ENCODE assay signal across 20 cellular contexts in genomic region chr14:67436006-67436866, GRCh38. TPM values are rescaled to one million over a fixed set of nuclear protein-coding genes. Genes with fewer than 3 reads are reported as not detected.
A peak's percentile ranks its signal among the peaks of the same experiment; 100 is the strongest.
DNase-seq lines count a peak whose midpoint lies in the region; ATAC-seq and TF ChIP-seq lines count a peak whose summit lies in the region.
"Had no signal": no experiment of that assay in that cellular context is flagged by ENCODE, and none has a peak within 500 bp of the region (broad histone marks: within the 10 kb centered on the region; RNA-seq: fewer than 3 reads in every experiment).

No MANE protein-coding gene starts in this region.

- TF ChIP-seq POLR2A in adrenal gland (IDR thresholded peaks at IDR 0.05) (no peak), thyroid gland (IDR thresholded peaks at IDR 0.05) (no peak)

- TF ChIP-seq CTCF in adrenal gland (IDR thresholded peaks at IDR 0.05) (no peak), thyroid gland (IDR thresholded peaks at IDR 0.05) (no peak)

- H3K36me3 ChIP-seq in adrenal gland (replicated peaks in 1 of 2) (no peaks in the 10 kb centered on the region), thyroid gland (no peaks in the 10 kb centered on the region)
- H3K36me3 ChIP-seq: SJSA1, uterus had no signal

- H3K27me3 ChIP-seq in adrenal gland (no peaks in the 10 kb centered on the region), thyroid gland (no peaks in the 10 kb centered on the region)
- H3K27me3 ChIP-seq: uterus had no signal

- H3K4me1 ChIP-seq in adrenal gland (replicated peaks in 1 of 2) (peaks cover 7 to 12% of the 10 kb centered on the region in 2 donors), thyroid gland (peaks cover 12 to 44% of the 10 kb centered on the region in 2 donors)
- H3K4me1 ChIP-seq: parathyroid adenoma, SJSA1, uterus had no signal

- ATAC-seq in Right ventricle myocardium inferior (peak; percentile 26), left ventricle myocardium superior (no peak), left colon (peak; percentile 19), HG03460 (IDR thresholded peaks at IDR 0.05; ENCODE audit: unreplicated experiment) (no peak)
- ATAC-seq: left lobe of liver had no signal

- H3K27ac ChIP-seq in adrenal gland (peak overlapping the region in 1 of 5 donors; percentile 4), thyroid gland (peak overlapping the region in 2 of 3 donors; percentile 34 to 61)
- H3K27ac ChIP-seq: KMS-11, parathyroid adenoma, SJSA1, uterus had no signal

- 73 to 76% (median 75%) methylated on average over 9 to 10 of the region's 10 CpGs for WGBS in adrenal gland, 4 donors
- 69 to 75% methylated on average over 8 to 10 of the region's 10 CpGs for WGBS in thyroid gland, 2 donors

- intact Hi-C loops in Right ventricle myocardium inferior (cut with DNase I) (no loop called here), left ventricle myocardium superior (cut with micrococcal nuclease) (no loop called here), adrenal gland (cut with DNase I) (no loop called here), left colon (cut with DNase I, micrococcal nuclease) (no loop called here), thyroid gland (cut with DNase I) (no loop called here)

- H3K9me3 ChIP-seq in adrenal gland (replicated peaks in 1 of 3) (no peaks in the 10 kb centered on the region), thyroid gland (no peaks in the 10 kb centered on the region)
- H3K9me3 ChIP-seq: SJSA1, uterus had no signal

- H3K4me3 ChIP-seq in adrenal gland (no peak overlapping the region), thyroid gland (replicated peaks in 1 of 3) (no peak overlapping the region)
- H3K4me3 ChIP-seq: SJSA1, uterus had no signal

- no peak for DNase-seq in Right ventricle myocardium inferior (ENCODE audit: missing footprints)
- DNase-seq in left ventricle myocardium superior: no peak
- peak in 5 of 7 donors; percentile 41 to 67 (median 55) for DNase-seq in adrenal gland
- peak in 1 of 2 donors; percentile 25 for DNase-seq in left colon
- peak; percentile 71 to 81 for DNase-seq in thyroid gland
- no peak for DNase-seq in glomerular visceral epithelial cell (ENCODE audit: extremely low spot score)
- no peak for DNase-seq in NCI-H1105 (lab: John Stamatoyannopoulos, UW)
- DNase-seq: activated naive CD4-positive, alpha-beta T cell treated with anti-CD3 and anti-CD28 coated beads, Interleukin-2, amount 10 ng/mL, durations not matched to agents 7 days and 5 days; DMS79 treated with DMSO at 0.1 percent for 48 hours; NCI-H146; NCI-H226; stimulated activated CD4-positive, alpha-beta T cell treated with anti-CD3 and anti-CD28 coated beads, Interleukin-12 subunit alpha, Interleukin-12 subunit beta, amount 100 ng/mL, for 4 hours; stimulated activated naive CD4-positive, alpha-beta T cell treated with Interleukin-2 at 50 U/mL for 16 hours; T1000; uterus had no signal

RNA-seq across cellular contexts. Expression of gene PLEK2, which starts 24.3 kb away (rescaled TPM):
- total RNA-seq in Right ventricle myocardium inferior: not detected
- total RNA-seq in left ventricle myocardium superior: not detected
- total RNA-seq in adrenal gland: 100 to 1,000 TPM in 2 of 8 donors, 10 to 100 TPM in 6; 19.6 to 384 (median 45.1) TPM
- 100 to 1,000 TPM in 1 of 3 donors, 10 to 100 TPM in 2; 35.8 to 339 (median 77.8) TPM for polyA plus RNA-seq in adrenal gland
- 10 to 100 TPM; 41.7 to 52.2 TPM for total RNA-seq in left colon
- 10 to 100 TPM; 22.0 to 75.2 (median 58.6) TPM for total RNA-seq in thyroid gland

RNA-seq across cellular contexts. Expression of gene TMEM229B, which starts 52.3 kb away (rescaled TPM):
- 4.2 TPM for total RNA-seq in Right ventricle myocardium inferior
- total RNA-seq in left ventricle myocardium superior: 2.2 TPM
- 10 to 100 TPM; 27.8 to 63.9 (median 40.1) TPM for total RNA-seq in adrenal gland
- 10 to 100 TPM in 2 of 3 donors, 1 to 10 TPM in 1; 5.7 to 31.9 (median 12.0) TPM for polyA plus RNA-seq in adrenal gland
- total RNA-seq in left colon: 10 to 100 TPM in 1 of 2 donors, 1 to 10 TPM in 1; 5.0 to 10.3 TPM
- total RNA-seq in thyroid gland: 10 to 100 TPM; 27.3 to 63.5 (median 35.0) TPM

Comparison
In these comparisons a context has a peak if more than half of its experiments do, and no peak if none do; other contexts are left out.
1. ATAC-seq: peak in Right ventricle myocardium inferior (single experiment) and left colon (single experiment); none in left ventricle myocardium superior (single experiment) and HG03460 (single experiment).
2. DNase-seq: peak in adrenal gland (5 of 7) and thyroid gland (2 of 2); none in Right ventricle myocardium inferior (single experiment), left ventricle myocardium superior (single experiment), glomerular visceral epithelial cell (single experiment) and NCI-H1105 (single experiment).
3. RNA of gene PLEK2, which starts 24.3 kb away (total RNA-seq): 22.0 to 75.2 TPM in thyroid gland, 41.7 to 52.2 TPM in left colon and 19.6 to 384 TPM in adrenal gland; not detected in Right ventricle myocardium inferior (single experiment) and not detected in left ventricle myocardium superior (single experiment); every median in the first group is over 10 times any median in the second.